Comparison of ENCODE assay signal across 24 cellular contexts in genomic region chr14:90558983-90559590, GRCh38.
"Had no signal": no experiment of that assay in that cellular context is flagged by ENCODE, and none has a peak within 500 bp of the region (broad histone marks: within the 10 kb centered on the region; RNA-seq: fewer than 3 reads in every experiment).

No MANE protein-coding gene starts in this region.

- H3K27ac ChIP-seq: colonic mucosa, lower lobe of right lung, pancreas, psoas muscle, tibial nerve, WERI-Rb-1 had no signal

- H3K4me1 Mint-ChIP-seq: activated CD4-positive, alpha-beta T cell treated with anti-CD3 and anti-CD28 coated beads, Interleukin-2, amount 10 ng/mL, durations not matched to agents 24 days and 14 days; activated naive CD4-positive, alpha-beta T cell treated with anti-CD3 and anti-CD28 coated beads, Interleukin-2, amount 50 U/mL, for 24 hours; activated naive CD8-positive, alpha-beta T cell treated with anti-CD3 and anti-CD28 coated beads, Interleukin-2, amount 50 U/mL, for 24 hours; activated T-helper 17 cell treated with anti-CD3 and anti-CD28 coated beads, Interleukin-2, amount 50 U/mL, for 72 hours; central memory CD8-positive, alpha-beta T cell; naive thymus-derived CD8-positive, alpha-beta T cell had no signal

- H3K27me3 ChIP-seq: colonic mucosa, pancreas, tibial nerve had no signal

- ATAC-seq: activated naive CD8-positive, alpha-beta T cell treated with anti-CD3 and anti-CD28 coated beads, Interleukin-2, amount 50 U/mL, for 24 hours; activated T-cell treated with anti-CD3 and anti-CD28 coated beads, Interleukin-2, amount 50 U/mL, for 4 hours; activated T-helper 17 cell treated with anti-CD3 and anti-CD28 coated beads, Interleukin-2, amount 50 U/mL, for 72 hours; left lobe of liver; lower lobe of right lung; naive thymus-derived CD8-positive, alpha-beta T cell; pancreas; psoas muscle had no signal

- H3K9me3 Mint-ChIP-seq: activated CD4-positive, alpha-beta memory T cell treated with anti-CD3 and anti-CD28 coated beads for 36 hours; activated CD4-positive, alpha-beta T cell treated with anti-CD3 and anti-CD28 coated beads, Interleukin-2, amount 10 ng/mL, durations not matched to agents 24 days and 14 days; activated naive CD4-positive, alpha-beta T cell treated with anti-CD3 and anti-CD28 coated beads, Interleukin-2, amount 50 U/mL, for 24 hours; activated naive CD8-positive, alpha-beta T cell treated with anti-CD3 and anti-CD28 coated beads, Interleukin-2, amount 50 U/mL, for 24 hours; activated T-cell treated with anti-CD3 and anti-CD28 coated beads, Interleukin-2, amount 50 U/mL, for 4 hours; activated T-helper 17 cell treated with anti-CD3 and anti-CD28 coated beads, Interleukin-2, amount 50 U/mL, for 72 hours; central memory CD8-positive, alpha-beta T cell; naive thymus-derived CD8-positive, alpha-beta T cell had no signal

- H3K9me3 ChIP-seq: colonic mucosa, lower lobe of right lung, pancreas, psoas muscle, tibial nerve had no signal

- H3K4me3 Mint-ChIP-seq: activated CD4-positive, alpha-beta memory T cell treated with anti-CD3 and anti-CD28 coated beads for 36 hours; activated CD4-positive, alpha-beta T cell treated with anti-CD3 and anti-CD28 coated beads, Interleukin-2, amount 10 ng/mL, durations not matched to agents 24 days and 14 days; activated naive CD4-positive, alpha-beta T cell treated with anti-CD3 and anti-CD28 coated beads, Interleukin-2, amount 50 U/mL, for 24 hours; activated naive CD8-positive, alpha-beta T cell treated with anti-CD3 and anti-CD28 coated beads, Interleukin-2, amount 50 U/mL, for 24 hours; activated T-cell treated with anti-CD3 and anti-CD28 coated beads, Interleukin-2, amount 50 U/mL, for 4 hours; activated T-helper 17 cell treated with anti-CD3 and anti-CD28 coated beads, Interleukin-2, amount 50 U/mL, for 72 hours; central memory CD8-positive, alpha-beta T cell; naive thymus-derived CD8-positive, alpha-beta T cell had no signal

- H3K4me1 ChIP-seq: colonic mucosa, lower lobe of right lung, pancreas, psoas muscle had no signal

- H3K27me3 Mint-ChIP-seq: activated CD4-positive, alpha-beta memory T cell treated with anti-CD3 and anti-CD28 coated beads for 36 hours; activated CD4-positive, alpha-beta T cell treated with anti-CD3 and anti-CD28 coated beads, Interleukin-2, amount 10 ng/mL, durations not matched to agents 24 days and 14 days; activated naive CD4-positive, alpha-beta T cell treated with anti-CD3 and anti-CD28 coated beads, Interleukin-2, amount 50 U/mL, for 24 hours; activated naive CD8-positive, alpha-beta T cell treated with anti-CD3 and anti-CD28 coated beads, Interleukin-2, amount 50 U/mL, for 24 hours; activated T-helper 17 cell treated with anti-CD3 and anti-CD28 coated beads, Interleukin-2, amount 50 U/mL, for 72 hours; central memory CD8-positive, alpha-beta T cell; naive thymus-derived CD8-positive, alpha-beta T cell had no signal

- H3K36me3 Mint-ChIP-seq: activated CD4-positive, alpha-beta memory T cell treated with anti-CD3 and anti-CD28 coated beads for 36 hours; activated naive CD4-positive, alpha-beta T cell treated with anti-CD3 and anti-CD28 coated beads, Interleukin-2, amount 50 U/mL, for 24 hours; naive thymus-derived CD8-positive, alpha-beta T cell had no signal

- H3K4me3 ChIP-seq: colonic mucosa, lower lobe of right lung, pancreas, psoas muscle, tibial nerve had no signal

- H3K36me3 ChIP-seq: colonic mucosa, lower lobe of right lung, pancreas had no signal

- H3K27ac Mint-ChIP-seq: activated CD4-positive, alpha-beta memory T cell treated with anti-CD3 and anti-CD28 coated beads for 36 hours; activated CD4-positive, alpha-beta T cell treated with anti-CD3 and anti-CD28 coated beads, Interleukin-2, amount 10 ng/mL, durations not matched to agents 24 days and 14 days; activated naive CD4-positive, alpha-beta T cell treated with anti-CD3 and anti-CD28 coated beads, Interleukin-2, amount 50 U/mL, for 24 hours; activated naive CD8-positive, alpha-beta T cell treated with anti-CD3 and anti-CD28 coated beads, Interleukin-2, amount 50 U/mL, for 24 hours; activated T-helper 17 cell treated with anti-CD3 and anti-CD28 coated beads, Interleukin-2, amount 50 U/mL, for 72 hours; naive thymus-derived CD8-positive, alpha-beta T cell had no signal

- DNase-seq: activated CD4-positive, alpha-beta memory T cell treated with anti-CD3 and anti-CD28 coated beads for 36 hours; activated CD4-positive, alpha-beta T cell treated with anti-CD3 and anti-CD28 coated beads, Interleukin-2, amount 10 ng/mL, durations not matched to agents 24 days and 14 days; activated CD4-positive, CD25-positive, alpha-beta regulatory T cell treated with anti-CD3 and anti-CD28 coated beads, Interleukin-2, amount 50 U/mL, for 72 hours; activated CD8-positive, alpha-beta memory T cell treated with anti-CD3 and anti-CD28 coated beads, Interleukin-2, amount 50 U/mL, for 48 hours; activated gamma-delta T cell treated with Interleukin-2 at 50 U/mL for 16 hours; activated naive CD8-positive, alpha-beta T cell treated with anti-CD3 and anti-CD28 coated beads, Interleukin-2, amount 50 U/mL, for 24 hours; activated T-cell treated with anti-CD3 and anti-CD28 coated beads, Interleukin-2, amount 50 U/mL, for 4 hours; amygdala; colonic mucosa; effector memory CD4-positive, alpha-beta T cell; kidney glomerular epithelial cell; lower lobe of right lung; mesenchymal stem cell; naive thymus-derived CD8-positive, alpha-beta T cell; stimulated activated naive CD4-positive, alpha-beta T cell; T-helper 9 cell; WERI-Rb-1 had no signal
